Comparison of ENCODE assay signal across 14 cellular contexts in the genomic region with DNA sequence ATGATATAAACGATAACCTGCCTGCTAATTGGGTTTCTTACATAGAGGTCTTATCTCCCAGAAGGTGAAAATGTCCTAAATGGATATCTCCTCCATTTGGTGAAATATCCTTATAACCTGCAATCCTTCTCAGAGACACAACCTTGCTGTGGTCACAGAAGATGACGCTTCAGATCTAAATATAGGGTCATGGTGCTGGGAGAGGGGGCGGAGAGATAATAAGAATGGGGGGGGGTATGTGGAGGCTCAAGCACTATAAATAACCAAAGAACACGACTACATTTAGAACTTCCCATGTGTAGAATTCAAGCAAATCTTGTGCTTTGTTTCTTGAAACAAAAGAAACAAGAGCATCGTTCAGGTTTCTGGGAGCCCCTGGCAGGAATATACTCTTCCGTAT.
A peak's percentile ranks its signal among the peaks of the same experiment; 100 is the strongest.
DNase-seq lines count a peak whose midpoint lies in the region; ATAC-seq and TF ChIP-seq lines count a peak whose summit lies in the region.
"Had no signal": no experiment of that assay in that cellular context is flagged by ENCODE, and none has a peak within 500 bp of the region (broad histone marks: within the 10 kb centered on the region; RNA-seq: fewer than 3 reads in every experiment).

No MANE protein-coding gene starts in this region.

- no peaks in the 10 kb centered on the region for H4K20me1 ChIP-seq in neural progenitor cell (ENCODE audit: low read depth)

- DNase-seq in RPMI8226 (peak; percentile 84), left ventricle myocardium inferior (no peak), neural progenitor cell (ENCODE audit: low spot score) (no peak), nucleus accumbens (lab: John Stamatoyannopoulos, UW) (no peak)
- no peak for DNase-seq in effector memory CD4-positive, alpha-beta T cell
- DNase-seq: C1 segment of cervical spinal cord; CD4-positive, alpha-beta T cell; DMS79; GM23248 had no signal

- TF ChIP-seq CTCF in left ventricle myocardium inferior (IDR thresholded peaks at IDR 0.05; ENCODE audit: borderline replicate concordance) (no peak), neural progenitor cell (IDR thresholded peaks at IDR 0.05) (no peak)

- H3K9me3 ChIP-seq in HUES48 (ENCODE audit: control insufficient read depth, insufficient read depth, low read length) (no peaks in the 10 kb centered on the region), left ventricle myocardium inferior (replicated peaks) (no peaks in the 10 kb centered on the region), neural progenitor cell (ENCODE audit: low read depth) (no peaks in the 10 kb centered on the region)
- no peaks in the 10 kb centered on the region for H3K9me3 ChIP-seq in effector memory CD4-positive, alpha-beta T cell (ENCODE audit: control insufficient read depth, low read length)

- H3K27ac ChIP-seq in HUES48 (ENCODE audit: low read depth, low read length) (peak overlapping the region; percentile 60), left ventricle myocardium inferior (replicated peaks) (peak overlapping the region; percentile 67), neural progenitor cell (no peak overlapping the region)
- H3K27ac ChIP-seq in effector memory CD4-positive, alpha-beta T cell (ENCODE audit: insufficient read depth, low read length, poor library complexity, severe bottlenecking): no peak overlapping the region
- H3K27ac ChIP-seq: GM23248 had no signal

- no peaks in the 10 kb centered on the region for H3K79me2 ChIP-seq in neural progenitor cell (ENCODE audit: low read depth)

- intact Hi-C loops in left ventricle myocardium inferior (cut with micrococcal nuclease): no loop called here

- H3K4me3 ChIP-seq in HUES48 (ENCODE audit: low read depth, low read length) (no peak overlapping the region), left ventricle myocardium inferior (no peak overlapping the region), neural progenitor cell (no peak overlapping the region)
- no peak overlapping the region for H3K4me3 ChIP-seq in effector memory CD4-positive, alpha-beta T cell (ENCODE audit: insufficient read depth, low read depth, low read length, poor library complexity, severe bottlenecking)
- H3K4me3 ChIP-seq: GM12878, GM23248 had no signal

- H3K27me3 ChIP-seq in HUES48 (ENCODE audit: control insufficient read depth, insufficient read depth, low read length): no peaks in the 10 kb centered on the region
- no peaks in the 10 kb centered on the region for H3K27me3 ChIP-seq in left ventricle myocardium inferior (ENCODE audit: low read depth)
- H3K27me3 ChIP-seq in neural progenitor cell: no peaks in the 10 kb centered on the region
- H3K27me3 ChIP-seq in effector memory CD4-positive, alpha-beta T cell (replicated peaks; ENCODE audit: control insufficient read depth, insufficient read depth, low read length, poor library complexity, severe bottlenecking): no peaks in the 10 kb centered on the region

- no peak overlapping the region for H2AFZ ChIP-seq in neural progenitor cell (replicated peaks)
- H2AFZ ChIP-seq: GM23248 had no signal

- H3K27ac Mint-ChIP-seq in neural progenitor cell: no peak overlapping the region
- H3K27ac Mint-ChIP-seq: B cell; CD4-positive, alpha-beta T cell had no signal

- H3K9ac ChIP-seq in HUES48 (ENCODE audit: low read depth, low read length): no peak overlapping the region
- no peak overlapping the region for H3K9ac ChIP-seq in neural progenitor cell
- H3K9ac ChIP-seq: GM23248 had no signal

- H3F3A ChIP-seq in neural progenitor cell (ENCODE audit: low read depth): no peaks in the 10 kb centered on the region

- H3K4me1 Mint-ChIP-seq in neural progenitor cell: peaks cover 13% of the 10 kb centered on the region
- H3K4me1 Mint-ChIP-seq: B cell had no signal

- no peak overlapping the region for H3K4me3 Mint-ChIP-seq in neural progenitor cell
- H3K4me3 Mint-ChIP-seq: B cell; CD4-positive, alpha-beta T cell had no signal

- H3K9me3 Mint-ChIP-seq in neural progenitor cell: no peaks in the 10 kb centered on the region

- H3K36me3 Mint-ChIP-seq in neural progenitor cell: no peaks in the 10 kb centered on the region

- no peaks in the 10 kb centered on the region for H3K27me3 Mint-ChIP-seq in neural progenitor cell (ENCODE audit: insufficient read depth, low read depth)
- H3K27me3 Mint-ChIP-seq: B cell; CD4-positive, alpha-beta T cell had no signal

- H3K4me1 ChIP-seq in HUES48 (ENCODE audit: control insufficient read depth, insufficient read depth, low read length) (peaks cover 13% of the 10 kb centered on the region; the same call in 1 of the 2 replicates), left ventricle myocardium inferior (peaks cover 11% of the 10 kb centered on the region), neural progenitor cell (peaks cover 10% of the 10 kb centered on the region)
- no peaks in the 10 kb centered on the region for H3K4me1 ChIP-seq in effector memory CD4-positive, alpha-beta T cell (ENCODE audit: control insufficient read depth, insufficient read depth, low read length, poor library complexity, severe bottlenecking)

- ATAC-seq in GM18519 (IDR thresholded peaks at IDR 0.05; ENCODE audit: low FRiP score, unreplicated experiment): no peak
- ATAC-seq: GM12878, HepG2 had no signal

- H3K36me3 ChIP-seq in HUES48 (ENCODE audit: control insufficient read depth, insufficient read depth, low read length) (no peaks in the 10 kb centered on the region), left ventricle myocardium inferior (no peaks in the 10 kb centered on the region), neural progenitor cell (no peaks in the 10 kb centered on the region)
- H3K36me3 ChIP-seq in effector memory CD4-positive, alpha-beta T cell (ENCODE audit: control insufficient read depth, insufficient read depth, low read length): no peaks in the 10 kb centered on the region

- peak overlapping the region; percentile 24 for H3K4me2 ChIP-seq in neural progenitor cell

Comparison
In these comparisons a context has a peak if more than half of its experiments do, and no peak if none do; other contexts are left out.
1. H3K27ac ChIP-seq: peak in HUES48 (single experiment) and left ventricle myocardium inferior (single experiment); none in neural progenitor cell (single experiment) and effector memory CD4-positive, alpha-beta T cell (single experiment).